15 cellular contexts compared by ENCODE assay signal in the genomic region with DNA sequence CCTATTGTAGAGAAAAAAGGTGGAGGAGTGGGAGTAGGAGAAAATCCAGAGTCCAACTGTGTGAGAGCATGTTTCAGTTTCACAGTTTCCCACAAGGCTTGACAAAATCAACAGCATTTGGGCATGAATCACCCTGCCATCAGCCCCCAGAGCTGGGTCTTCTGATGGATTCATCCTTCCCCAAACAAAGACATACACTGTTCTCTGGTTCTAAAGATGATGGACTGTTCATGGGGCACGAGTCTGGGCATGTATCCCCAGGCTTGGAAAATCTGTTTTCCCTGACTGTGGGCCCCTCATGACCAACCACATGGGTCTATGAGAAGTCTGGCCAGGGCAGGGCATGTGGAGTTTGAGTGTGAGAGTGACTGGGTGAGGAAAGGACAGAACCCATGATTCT.
"Had no signal": no experiment of that assay in that cellular context is flagged by ENCODE, and none has a peak within 500 bp of the region (broad histone marks: within the 10 kb centered on the region; RNA-seq: fewer than 3 reads in every experiment).

No MANE protein-coding gene starts in this region.

- H3K36me3 ChIP-seq: neutrophil, thyroid gland, vagina had no signal

- ATAC-seq: activated naive CD4-positive, alpha-beta T cell treated with anti-CD3 and anti-CD28 coated beads, Interleukin-2, amount 50 U/mL, for 72 hours; naive thymus-derived CD4-positive, alpha-beta T cell had no signal

- H3K79me2 ChIP-seq: hepatocyte had no signal

- H3K4me2 ChIP-seq: hepatocyte, smooth muscle cell had no signal

- H3K4me3 ChIP-seq: hepatocyte, smooth muscle cell, thyroid gland, vagina had no signal

- DNase-seq: activated CD4-positive, alpha-beta T cell treated with anti-CD3 and anti-CD28 coated beads, Interleukin-2, amount 50 U/mL, for 1 hour; activated CD4-positive, CD25-positive, alpha-beta regulatory T cell; activated effector memory CD4-positive, alpha-beta T cell treated with anti-CD3 and anti-CD28 coated beads, Interleukin-2, amount 50 U/mL, for 16 hours; activated T-cell treated with anti-CD3 and anti-CD28 coated beads, Interleukin-2, amount 50 U/mL, for 1 hour; kidney glomerular epithelial cell; midbrain; naive thymus-derived CD4-positive, alpha-beta T cell; posterior cingulate gyrus; T-helper 2 cell; thyroid gland had no signal

- H3K4me1 ChIP-seq: thyroid gland, vagina had no signal

- H3K27ac ChIP-seq: hepatocyte, neutrophil, thyroid gland, vagina had no signal

- H2AFZ ChIP-seq: hepatocyte had no signal

- H3K27me3 ChIP-seq: hepatocyte, neutrophil, thyroid gland, vagina had no signal

- H3K9me3 ChIP-seq: neutrophil, thyroid gland, vagina had no signal
